Comparison of ENCODE assay signal across 8 cellular contexts in the genomic region with DNA sequence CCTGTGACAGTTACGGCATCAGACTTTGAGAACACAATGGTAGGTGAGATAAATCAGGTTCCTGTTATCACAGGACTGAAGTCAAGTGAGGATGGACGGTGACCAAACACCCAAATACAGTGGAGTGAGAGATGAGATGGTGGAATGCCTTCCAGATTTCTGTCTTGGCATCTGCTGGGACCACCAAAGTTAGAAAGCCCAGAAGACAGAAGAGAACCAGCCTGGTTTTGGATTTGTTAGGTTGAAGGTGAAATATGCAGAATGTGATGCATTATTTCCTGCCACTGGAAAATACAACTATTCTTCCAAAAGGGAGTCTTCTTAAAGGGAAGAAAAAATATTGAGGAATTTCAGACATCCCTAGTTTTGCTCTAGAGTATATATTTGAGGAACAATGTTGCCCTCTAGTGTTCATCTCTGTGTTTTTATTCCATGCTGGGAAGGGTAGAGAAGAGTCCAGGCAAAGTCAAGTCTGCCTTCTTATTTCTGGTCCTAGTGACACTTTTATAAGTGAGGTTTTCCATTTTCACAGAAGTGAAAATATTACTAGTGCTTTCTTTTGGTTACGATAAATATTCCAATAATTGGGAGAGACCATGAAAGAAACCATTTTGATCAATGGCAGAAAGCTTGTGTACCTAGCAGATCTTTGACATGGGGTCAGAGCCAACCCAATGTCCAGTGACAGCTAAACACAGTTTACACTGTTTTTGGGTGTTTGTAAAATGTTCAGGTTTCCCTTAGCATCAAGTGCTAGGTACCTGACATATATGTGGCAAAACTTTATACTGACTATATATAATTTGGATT.
A peak's percentile ranks its signal among the peaks of the same experiment; 100 is the strongest.
DNase-seq lines count a peak whose midpoint lies in the region; ATAC-seq and TF ChIP-seq lines count a peak whose summit lies in the region.

No MANE protein-coding gene starts in this region.

- H2BK120ac ChIP-seq in H9 (ENCODE audit: low read depth, low read length, poor library complexity, severe bottlenecking) (no peak overlapping the region), trophoblast cell (ENCODE audit: insufficient read depth, low read length, poor library complexity) (peak overlapping the region; percentile 76)

- H3K27me3 Mint-ChIP-seq in H9 (ENCODE audit: low read depth) (no peaks in the 10 kb centered on the region), T-helper 17 cell (peaks cover 14% of the 10 kb centered on the region)

- H4K8ac ChIP-seq in H9 (replicated peaks; ENCODE audit: insufficient read length, low read depth, low read length) (no peak overlapping the region), trophoblast cell (ENCODE audit: low read depth, low read length) (no peak overlapping the region)

- H2AFZ ChIP-seq in H9 (ENCODE audit: low read length) (no peak overlapping the region), trophoblast cell (ENCODE audit: insufficient read depth, low read length, poor library complexity) (no peak overlapping the region)

- H3K14ac ChIP-seq in H9 (ENCODE audit: insufficient read depth, low read length), result no peak overlapping the region
- peak overlapping the region; percentile 20 for H3K14ac ChIP-seq in trophoblast cell (ENCODE audit: low read length)

- H4K20me1 ChIP-seq in H9 (ENCODE audit: control insufficient read depth, insufficient read depth, insufficient read length), result no peaks in the 10 kb centered on the region

- H2BK15ac ChIP-seq in H9 (ENCODE audit: low read depth, low read length), result no peak overlapping the region

- H4K12ac ChIP-seq in trophoblast cell (ENCODE audit: low read depth, low read length), result no peak overlapping the region

- H3K23me2 ChIP-seq in H9 (ENCODE audit: insufficient read length, low read depth, low read length, poor library complexity, severe bottlenecking), result no peaks in the 10 kb centered on the region

- peak; percentile 64 for ATAC-seq in T-helper 17 cell
- ATAC-seq in foreskin keratinocyte, result peak; percentile 81
- no peak for ATAC-seq in HG02970 (IDR thresholded peaks at IDR 0.05; ENCODE audit: low FRiP score, unreplicated experiment)

- no peak overlapping the region for H3K4me2 ChIP-seq in H9 (ENCODE audit: insufficient read depth, insufficient read length, low read length)
- no peak overlapping the region for H3K4me2 ChIP-seq in trophoblast cell (ENCODE audit: low read length)

- H2BK20ac ChIP-seq in H9 (ENCODE audit: low read depth, low read length, poor library complexity, severe bottlenecking), result no peak overlapping the region

- WGBS in H9 (ENCODE audit: extremely low coverage, insufficient read length, low lambda C conversion rate), result no CpG with 5 or more reads among the region's 3 CpGs
- whole genome bisulfite sequencing in trophoblast cell (ENCODE audit: extremely low coverage, insufficient coverage, insufficient read length), result no CpG with 5 or more reads among the region's 3 CpGs

- H4K5ac ChIP-seq in H9 (ENCODE audit: insufficient read length, low read depth, low read length), result no peak overlapping the region

- no peak overlapping the region for H3K4me3 ChIP-seq in trophoblast cell (ENCODE audit: low read depth, low read length)

- no peak overlapping the region for H3K18ac ChIP-seq in H9 (ENCODE audit: insufficient read length, low read depth, low read length)
- H3K18ac ChIP-seq in trophoblast cell (ENCODE audit: low read length), result no peak overlapping the region

- H3K23ac ChIP-seq in H9 (ENCODE audit: insufficient read length, low read depth, low read length) (no peak overlapping the region), trophoblast cell (ENCODE audit: low read length) (no peak overlapping the region)

- no peak overlapping the region for H2BK12ac ChIP-seq in H9 (ENCODE audit: insufficient read length, low read depth, low read length)
- peak overlapping the region; percentile 86 for H2BK12ac ChIP-seq in trophoblast cell (ENCODE audit: low read length)

- no peaks in the 10 kb centered on the region for H3K36me3 ChIP-seq in trophoblast cell (ENCODE audit: control insufficient read depth in 1 of 2, insufficient read depth in 2 of 2, low read length in 2 of 2)

- H2BK5ac ChIP-seq in H9 (ENCODE audit: insufficient read length, low read length) (no peak overlapping the region), trophoblast cell (ENCODE audit: low read depth, low read length, poor library complexity) (peak overlapping the region; percentile 63)

- H3K4me1 ChIP-seq in H9 (ENCODE audit: insufficient read depth, low read length), result 0 out of 2 replicates have a peak, but pooled peaks cover 5% of the 10 kb centered on the region
- peaks cover 10% of the 10 kb centered on the region for H3K4me1 ChIP-seq in foreskin keratinocyte
- H3K4me1 ChIP-seq in trophoblast cell (ENCODE audit: control insufficient read depth in 1 of 2, insufficient read depth in 2 of 2, low read length in 2 of 2), result peaks cover 4 to 12% of the 10 kb centered on the region in 2 experiments

- no peak overlapping the region for H3K9ac ChIP-seq in H9 (ENCODE audit: extremely low read depth, insufficient read length, low read length)
- H3K9ac ChIP-seq in trophoblast cell (ENCODE audit: low read length), result no peak overlapping the region

- H3K56ac ChIP-seq in H9 (ENCODE audit: insufficient read length, low read depth, low read length), result no peak overlapping the region

- H3K27ac ChIP-seq in H9 (ENCODE audit: insufficient read length, low read depth, low read length) (no peak overlapping the region), foreskin keratinocyte (no peak overlapping the region), trophoblast cell (ENCODE audit: low read depth, low read length) (peak overlapping the region; percentile 75)

- peak; percentile 82 for TF ChIP-seq CTCF in H9 (conservative IDR thresholded peaks at IDR 0.05)
- peak; percentile 79 for TF ChIP-seq CTCF in foreskin keratinocyte (conservative IDR thresholded peaks at IDR 0.05)

- H3K27ac Mint-ChIP-seq in H9, result no peak overlapping the region; a peak in 1 of 7 replicates
- H3K27ac Mint-ChIP-seq in T-helper 17 cell, result no peak overlapping the region

- no peaks in the 10 kb centered on the region for H3K79me1 ChIP-seq in H9 (ENCODE audit: insufficient read depth, low read depth, low read length, poor library complexity, severe bottlenecking)
- peaks cover 21% of the 10 kb centered on the region for H3K79me1 ChIP-seq in trophoblast cell (ENCODE audit: low read length)

- no peak overlapping the region for H3T11ph ChIP-seq in H9 (ENCODE audit: low read length)

- H3K4me1 Mint-ChIP-seq in H9, result peaks cover 4 to 6% of the 10 kb centered on the region in 2 experiments
- no peaks in the 10 kb centered on the region for H3K4me1 Mint-ChIP-seq in T-helper 17 cell

- H3K9me3 ChIP-seq in H9 (ENCODE audit: control insufficient read depth, low read depth, low read length), result no peaks in the 10 kb centered on the region
- H3K9me3 ChIP-seq in T-helper 17 cell (ENCODE audit: control insufficient read depth, low read length, poor library complexity, severe bottlenecking), result no peaks in the 10 kb centered on the region
- H3K9me3 ChIP-seq in trophoblast cell (ENCODE audit: insufficient read depth, low read depth, low read length), result peaks cover 2% of the 10 kb centered on the region

- H3K27me3 ChIP-seq in H9 (ENCODE audit: insufficient read depth, low read length) (no peaks in the 10 kb centered on the region), foreskin keratinocyte (no peaks in the 10 kb centered on the region), trophoblast cell (ENCODE audit: insufficient read depth, low read length) (no peaks in the 10 kb centered on the region)

- H3K36me3 Mint-ChIP-seq in H9 (ENCODE audit: insufficient read depth in 1 of 3, low read depth in 3 of 3) (peaks cover 2 to 11% (median 3%) of the 10 kb centered on the region in 3 experiments; a peak in 4 of 7 replicates), T-helper 17 cell (ENCODE audit: low read depth) (no peaks in the 10 kb centered on the region)

- H3K4me3 Mint-ChIP-seq in H9, result no peak overlapping the region
- no peak overlapping the region for H3K4me3 Mint-ChIP-seq in T-helper 17 cell

- H2AK5ac ChIP-seq in H9 (ENCODE audit: insufficient read length, low read length), result no peak overlapping the region
- H2AK5ac ChIP-seq in trophoblast cell (ENCODE audit: low read length), result no peak overlapping the region

- H4K91ac ChIP-seq in H9 (ENCODE audit: insufficient read length, low read depth, low read length) (no peak overlapping the region), trophoblast cell (ENCODE audit: low read depth, low read length) (peak overlapping the region; percentile 72)

- H3K4ac ChIP-seq in H9 (ENCODE audit: low read depth, low read length), result no peak overlapping the region
- H3K4ac ChIP-seq in trophoblast cell (ENCODE audit: low read depth, low read length), result peak overlapping the region; percentile 2

- no peaks in the 10 kb centered on the region for H3K79me2 ChIP-seq in H9 (ENCODE audit: insufficient read depth, low read length)
- peaks cover 1% of the 10 kb centered on the region for H3K79me2 ChIP-seq in trophoblast cell (ENCODE audit: control insufficient read depth, insufficient read depth, low read length, poor library complexity)

- peak; percentile 71 for DNase-seq in DMS153 (lab: John Stamatoyannopoulos, UW)
- DNase-seq in H9, result no peak
- peak; percentile 41 for DNase-seq in NCI-H146 treated with DMSO at 0.1 percent for 48 hours (lab: John Stamatoyannopoulos, UW; ENCODE audit: unreplicated experiment)
- DNase-seq in T-helper 17 cell, result no peak
- DNase-seq in foreskin keratinocyte, result peak in 1 of 2 donors; percentile 55
- peak in 1 of 2 donors; percentile 90 for DNase-seq in trophoblast cell
- no peak for DNase-seq in stimulated activated CD4-positive, alpha-beta T cell treated with anti-CD3 and anti-CD28 coated beads, Interleukin-15, amount 100 ng/mL, for 24 hours

- H3K9me3 Mint-ChIP-seq in H9, result peaks cover 4 to 6% of the 10 kb centered on the region in 2 experiments; a peak in 2 of 5 replicates

Comparison
In these comparisons a context has a peak if more than half of its experiments do, and no peak if none do; other contexts are left out.
1. DNase-seq: peak in DMS153 (single experiment) and NCI-H146 treated with DMSO at 0.1 percent for 48 hours (single experiment); none in H9 (single experiment), T-helper 17 cell (0 of 3) and stimulated activated CD4-positive, alpha-beta T cell treated with anti-CD3 and anti-CD28 coated beads, Interleukin-15, amount 100 ng/mL, for 24 hours (single experiment).